In genomic region chr10:69645751-69646687, GRCh38 we compare ENCODE assay signal across 21 cellular contexts. TPM values are rescaled to one million over a fixed set of nuclear protein-coding genes. Genes with fewer than 3 reads are reported as not detected.
DNase-seq lines count a peak whose midpoint lies in the region; ATAC-seq lines count a peak whose summit lies in the region.
"Had no signal": no experiment of that assay in that cellular context is flagged by ENCODE, and none has a peak within 500 bp of the region (broad histone marks: within the 10 kb centered on the region; RNA-seq: fewer than 3 reads in every experiment).

No MANE protein-coding gene starts in this region.

- no peak for ATAC-seq in HG02678 (IDR thresholded peaks at IDR 0.05; ENCODE audit: unreplicated experiment)
- ATAC-seq: GM12878, left lobe of liver, pancreas had no signal

- H3K27ac ChIP-seq in caudate nucleus (ENCODE audit: low read depth, low read length) (peak overlapping the region; percentile 63), temporal lobe (ENCODE audit: low read depth, low read length) (peak overlapping the region; percentile 3)
- H3K27ac ChIP-seq: colonic mucosa, pancreas, uterus had no signal

- DNase-seq in activated effector memory CD4-positive, alpha-beta T cell treated with anti-CD3 and anti-CD28 coated beads, Interleukin-2, amount 50 U/mL, for 16 hours = peak; percentile 39
- no peak for DNase-seq in activated effector memory CD4-positive, alpha-beta T cell treated with Interleukin-2 at 50 U/mL for 16 hours
- DNase-seq in caudate nucleus (lab: John Stamatoyannopoulos, UW) (no peak), mesenteric fat pad (ENCODE audit: low spot score) (peak; percentile 55)
- no peak for DNase-seq in stimulated activated CD4-positive, alpha-beta T cell treated with anti-CD3 and anti-CD28 coated beads, Interleukin-2, amount 100 ng/mL, for 24 hours
- no peak for DNase-seq in stimulated activated CD8-positive, alpha-beta memory T cell treated with anti-CD3 and anti-CD28 coated beads, Interleukin-4, amount 100 ng/mL, for 48 hours
- DNase-seq: activated CD4-positive, alpha-beta T cell treated with anti-CD3 and anti-CD28 coated beads, Interleukin-2, amount 10 ng/mL, durations not matched to agents 24 days and 14 days; activated CD8-positive, alpha-beta memory T cell treated with anti-CD3 and anti-CD28 coated beads, Interleukin-2, amount 50 U/mL, for 48 hours; activated naive CD4-positive, alpha-beta T cell; colonic mucosa; GF-D8; Kasumi-1; NCI-H1105; uterus had no signal

RNA-seq across cellular contexts. Expression of gene FAM241B, which starts 16.0 kb away (rescaled TPM):
- total RNA-seq in mesenteric fat pad (2.6 TPM), temporal lobe (12.8 TPM)
- total RNA-seq: endothelial cell of umbilical vein, fibroblast of villous mesenchyme had no signal

Comparison
In these comparisons a context has a peak if more than half of its experiments do, and no peak if none do; other contexts are left out.
1. DNase-seq: peak in activated effector memory CD4-positive, alpha-beta T cell treated with anti-CD3 and anti-CD28 coated beads, Interleukin-2, amount 50 U/mL, for 16 hours (single experiment) and mesenteric fat pad (single experiment); none in activated effector memory CD4-positive, alpha-beta T cell treated with Interleukin-2 at 50 U/mL for 16 hours (single experiment), caudate nucleus (0 of 61), stimulated activated CD4-positive, alpha-beta T cell treated with anti-CD3 and anti-CD28 coated beads, Interleukin-2, amount 100 ng/mL, for 24 hours (0 of 2) and stimulated activated CD8-positive, alpha-beta memory T cell treated with anti-CD3 and anti-CD28 coated beads, Interleukin-4, amount 100 ng/mL, for 48 hours (single experiment).